In genomic region chr9:17630531-17630949, GRCh38 we compare ENCODE assay signal across 1 cellular context.
A peak's percentile ranks its signal among the peaks of the same experiment; 100 is the strongest.
TF ChIP-seq lines count a peak whose summit lies in the region.

No MANE protein-coding gene starts in this region.

TF ChIP-seq in HEK293, 187 proteins besides CTCF, POLR2A, EP300 and RAD21 (continued from another document):
- peak; percentile 59; the same call in 1 of the 2 replicates for TF ChIP-seq KLF17 (tag by site-specific recombination; IDR thresholded peaks at IDR 0.05)
- no peak for TF ChIP-seq GFI1B (tag by site-specific recombination; IDR thresholded peaks at IDR 0.05)
- TF ChIP-seq ZNF670 (tag by site-specific recombination; IDR thresholded peaks at IDR 0.05; ENCODE audit: low read depth), result no peak
- no peak for TF ChIP-seq ZNF140 (tag by site-specific recombination; IDR thresholded peaks at IDR 0.05)
- TF ChIP-seq ZNF433 (tag by site-specific recombination; IDR thresholded peaks at IDR 0.05; ENCODE audit: low read depth), result no peak
- TF ChIP-seq REPIN1 (tag by site-specific recombination; IDR thresholded peaks at IDR 0.05; ENCODE audit: low read depth), result no peak
- TF ChIP-seq ZNF521 (tag by site-specific recombination; IDR thresholded peaks at IDR 0.05), result no peak
- TF ChIP-seq ZNF16 (tag by site-specific recombination; IDR thresholded peaks at IDR 0.05; ENCODE audit: low read depth), result no peak
- no peak for TF ChIP-seq ZBTB21 (tag by site-specific recombination; IDR thresholded peaks at IDR 0.05)
- TF ChIP-seq MYNN (tag by site-specific recombination; IDR thresholded peaks at IDR 0.05; ENCODE audit: borderline replicate concordance), result no peak
- no peak; the same call in 1 of the 2 replicates for TF ChIP-seq SCRT1 (tag by site-specific recombination; IDR thresholded peaks at IDR 0.05; ENCODE audit: borderline replicate concordance)
- TF ChIP-seq ZFHX2 (tag by site-specific recombination; conservative IDR thresholded peaks at IDR 0.05), result peak; percentile 50
- TF ChIP-seq EGR2 (tag by site-specific recombination; IDR thresholded peaks at IDR 0.05; ENCODE audit: low read depth), result no peak; the same call in 1 of the 2 replicates
- no peak for TF ChIP-seq WT1 (tag by site-specific recombination; IDR thresholded peaks at IDR 0.05)
- TF ChIP-seq, protein P1, sequence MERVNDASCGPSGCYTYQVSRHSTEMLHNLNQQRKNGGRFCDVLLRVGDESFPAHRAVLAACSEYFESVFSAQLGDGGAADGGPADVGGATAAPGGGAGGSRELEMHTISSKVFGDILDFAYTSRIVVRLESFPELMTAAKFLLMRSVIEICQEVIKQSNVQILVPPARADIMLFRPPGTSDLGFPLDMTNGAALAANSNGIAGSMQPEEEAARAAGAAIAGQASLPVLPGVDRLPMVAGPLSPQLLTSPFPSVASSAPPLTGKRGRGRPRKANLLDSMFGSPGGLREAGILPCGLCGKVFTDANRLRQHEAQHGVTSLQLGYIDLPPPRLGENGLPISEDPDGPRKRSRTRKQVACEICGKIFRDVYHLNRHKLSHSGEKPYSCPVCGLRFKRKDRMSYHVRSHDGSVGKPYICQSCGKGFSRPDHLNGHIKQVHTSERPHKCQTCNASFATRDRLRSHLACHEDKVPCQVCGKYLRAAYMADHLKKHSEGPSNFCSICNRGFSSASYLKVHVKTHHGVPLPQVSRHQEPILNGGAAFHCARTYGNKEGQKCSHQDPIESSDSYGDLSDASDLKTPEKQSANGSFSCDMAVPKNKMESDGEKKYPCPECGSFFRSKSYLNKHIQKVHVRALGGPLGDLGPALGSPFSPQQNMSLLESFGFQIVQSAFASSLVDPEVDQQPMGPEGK (tag by site-specific recombination; IDR thresholded peaks at IDR 0.05), result no peak
- TF ChIP-seq, protein P2, sequence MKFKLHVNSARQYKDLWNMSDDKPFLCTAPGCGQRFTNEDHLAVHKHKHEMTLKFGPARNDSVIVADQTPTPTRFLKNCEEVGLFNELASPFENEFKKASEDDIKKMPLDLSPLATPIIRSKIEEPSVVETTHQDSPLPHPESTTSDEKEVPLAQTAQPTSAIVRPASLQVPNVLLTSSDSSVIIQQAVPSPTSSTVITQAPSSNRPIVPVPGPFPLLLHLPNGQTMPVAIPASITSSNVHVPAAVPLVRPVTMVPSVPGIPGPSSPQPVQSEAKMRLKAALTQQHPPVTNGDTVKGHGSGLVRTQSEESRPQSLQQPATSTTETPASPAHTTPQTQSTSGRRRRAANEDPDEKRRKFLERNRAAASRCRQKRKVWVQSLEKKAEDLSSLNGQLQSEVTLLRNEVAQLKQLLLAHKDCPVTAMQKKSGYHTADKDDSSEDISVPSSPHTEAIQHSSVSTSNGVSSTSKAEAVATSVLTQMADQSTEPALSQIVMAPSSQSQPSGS (tag by site-specific recombination; IDR thresholded peaks at IDR 0.05; ENCODE audit: low read depth), result peak; percentile 13; the same call in 1 of the 2 replicates
- no peak for TF ChIP-seq ZNF701 (tag by site-specific recombination; IDR thresholded peaks at IDR 0.05)
- no peak for TF ChIP-seq ZSCAN16 (tag by site-specific recombination; IDR thresholded peaks at IDR 0.05)
- no peak for TF ChIP-seq ZNF394 (tag by site-specific recombination; IDR thresholded peaks at IDR 0.05; ENCODE audit: borderline replicate concordance)
- TF ChIP-seq ZEB2 (tag by site-specific recombination; IDR thresholded peaks at IDR 0.05), result no peak
- TF ChIP-seq, protein P3, sequence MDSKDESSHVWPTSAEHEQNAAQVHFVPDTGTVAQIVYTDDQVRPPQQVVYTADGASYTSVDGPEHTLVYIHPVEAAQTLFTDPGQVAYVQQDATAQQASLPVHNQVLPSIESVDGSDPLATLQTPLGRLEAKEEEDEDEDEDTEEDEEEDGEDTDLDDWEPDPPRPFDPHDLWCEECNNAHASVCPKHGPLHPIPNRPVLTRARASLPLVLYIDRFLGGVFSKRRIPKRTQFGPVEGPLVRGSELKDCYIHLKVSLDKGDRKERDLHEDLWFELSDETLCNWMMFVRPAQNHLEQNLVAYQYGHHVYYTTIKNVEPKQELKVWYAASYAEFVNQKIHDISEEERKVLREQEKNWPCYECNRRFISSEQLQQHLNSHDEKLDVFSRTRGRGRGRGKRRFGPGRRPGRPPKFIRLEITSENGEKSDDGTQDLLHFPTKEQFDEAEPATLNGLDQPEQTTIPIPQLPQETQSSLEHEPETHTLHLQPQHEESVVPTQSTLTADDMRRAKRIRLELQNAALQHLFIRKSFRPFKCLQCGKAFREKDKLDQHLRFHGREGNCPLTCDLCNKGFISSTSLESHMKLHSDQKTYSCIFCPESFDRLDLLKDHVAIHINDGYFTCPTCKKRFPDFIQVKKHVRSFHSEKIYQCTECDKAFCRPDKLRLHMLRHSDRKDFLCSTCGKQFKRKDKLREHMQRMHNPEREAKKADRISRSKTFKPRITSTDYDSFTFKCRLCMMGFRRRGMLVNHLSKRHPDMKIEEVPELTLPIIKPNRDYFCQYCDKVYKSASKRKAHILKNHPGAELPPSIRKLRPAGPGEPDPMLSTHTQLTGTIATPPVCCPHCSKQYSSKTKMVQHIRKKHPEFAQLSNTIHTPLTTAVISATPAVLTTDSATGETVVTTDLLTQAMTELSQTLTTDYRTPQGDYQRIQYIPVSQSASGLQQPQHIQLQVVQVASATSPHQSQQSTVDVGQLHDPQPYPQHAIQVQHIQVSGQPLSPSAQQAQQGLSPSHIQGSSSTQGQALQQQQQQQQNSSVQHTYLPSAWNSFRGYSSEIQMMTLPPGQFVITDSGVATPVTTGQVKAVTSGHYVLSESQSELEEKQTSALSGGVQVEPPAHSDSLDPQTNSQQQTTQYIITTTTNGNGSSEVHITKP (tag by site-specific recombination; IDR thresholded peaks at IDR 0.05), result no peak
- TF ChIP-seq ZNF112 (tag by site-specific recombination; IDR thresholded peaks at IDR 0.05), result no peak
- no peak for TF ChIP-seq SP3 (tag by site-specific recombination; IDR thresholded peaks at IDR 0.05)
